1 cellular context compared by ENCODE assay signal in the genomic region with DNA sequence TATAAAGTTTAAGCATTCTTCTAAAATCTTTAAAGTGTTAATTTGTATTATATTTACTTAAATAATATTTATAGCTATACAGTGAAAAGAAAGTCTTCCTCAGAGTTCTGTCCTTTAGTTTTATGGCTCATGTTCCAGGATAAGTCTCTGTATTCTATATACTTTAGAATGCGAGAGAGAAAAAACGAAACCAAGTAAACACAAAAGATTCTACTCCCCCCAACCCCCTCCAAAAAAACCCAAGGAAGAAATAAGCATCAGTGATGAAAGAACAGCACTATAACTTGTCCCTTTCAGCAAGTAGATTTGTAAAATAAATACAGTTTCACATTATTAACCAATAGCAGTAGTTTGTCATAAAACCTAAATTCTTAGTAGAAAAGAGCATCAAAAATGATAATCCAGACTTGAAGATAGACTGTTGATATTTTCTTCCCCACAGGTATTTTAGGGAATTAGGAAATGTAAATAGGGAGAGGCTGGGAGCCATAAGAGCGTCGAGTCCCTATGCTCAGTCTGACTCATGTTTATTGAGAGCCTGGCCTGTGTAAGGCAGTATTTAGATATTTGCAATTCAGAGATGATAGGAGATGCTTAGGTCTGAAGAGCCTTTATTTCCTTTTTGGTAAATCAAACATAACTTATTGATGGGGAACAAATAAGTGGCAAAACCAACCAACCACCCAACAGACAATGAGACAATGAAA.
TF ChIP-seq lines count a peak whose summit lies in the region.

No MANE protein-coding gene starts in this region.

TF ChIP-seq in GM23338, 12 proteins besides CTCF, POLR2A, EP300 and RAD21 (continued from another document):
- TF ChIP-seq, protein P1, sequence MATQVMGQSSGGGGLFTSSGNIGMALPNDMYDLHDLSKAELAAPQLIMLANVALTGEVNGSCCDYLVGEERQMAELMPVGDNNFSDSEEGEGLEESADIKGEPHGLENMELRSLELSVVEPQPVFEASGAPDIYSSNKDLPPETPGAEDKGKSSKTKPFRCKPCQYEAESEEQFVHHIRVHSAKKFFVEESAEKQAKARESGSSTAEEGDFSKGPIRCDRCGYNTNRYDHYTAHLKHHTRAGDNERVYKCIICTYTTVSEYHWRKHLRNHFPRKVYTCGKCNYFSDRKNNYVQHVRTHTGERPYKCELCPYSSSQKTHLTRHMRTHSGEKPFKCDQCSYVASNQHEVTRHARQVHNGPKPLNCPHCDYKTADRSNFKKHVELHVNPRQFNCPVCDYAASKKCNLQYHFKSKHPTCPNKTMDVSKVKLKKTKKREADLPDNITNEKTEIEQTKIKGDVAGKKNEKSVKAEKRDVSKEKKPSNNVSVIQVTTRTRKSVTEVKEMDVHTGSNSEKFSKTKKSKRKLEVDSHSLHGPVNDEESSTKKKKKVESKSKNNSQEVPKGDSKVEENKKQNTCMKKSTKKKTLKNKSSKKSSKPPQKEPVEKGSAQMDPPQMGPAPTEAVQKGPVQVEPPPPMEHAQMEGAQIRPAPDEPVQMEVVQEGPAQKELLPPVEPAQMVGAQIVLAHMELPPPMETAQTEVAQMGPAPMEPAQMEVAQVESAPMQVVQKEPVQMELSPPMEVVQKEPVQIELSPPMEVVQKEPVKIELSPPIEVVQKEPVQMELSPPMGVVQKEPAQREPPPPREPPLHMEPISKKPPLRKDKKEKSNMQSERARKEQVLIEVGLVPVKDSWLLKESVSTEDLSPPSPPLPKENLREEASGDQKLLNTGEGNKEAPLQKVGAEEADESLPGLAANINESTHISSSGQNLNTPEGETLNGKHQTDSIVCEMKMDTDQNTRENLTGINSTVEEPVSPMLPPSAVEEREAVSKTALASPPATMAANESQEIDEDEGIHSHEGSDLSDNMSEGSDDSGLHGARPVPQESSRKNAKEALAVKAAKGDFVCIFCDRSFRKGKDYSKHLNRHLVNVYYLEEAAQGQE (IDR thresholded peaks at IDR 0.05; ENCODE audit: unreplicated experiment) = no peak
- TF ChIP-seq ETS1 (IDR thresholded peaks at IDR 0.05) (no peak), POLR2AphosphoS5 (IDR thresholded peaks at IDR 0.05; ENCODE audit: low read depth) (no peak)
